Comparison of ENCODE assay signal across 11 cellular contexts in the genomic region with DNA sequence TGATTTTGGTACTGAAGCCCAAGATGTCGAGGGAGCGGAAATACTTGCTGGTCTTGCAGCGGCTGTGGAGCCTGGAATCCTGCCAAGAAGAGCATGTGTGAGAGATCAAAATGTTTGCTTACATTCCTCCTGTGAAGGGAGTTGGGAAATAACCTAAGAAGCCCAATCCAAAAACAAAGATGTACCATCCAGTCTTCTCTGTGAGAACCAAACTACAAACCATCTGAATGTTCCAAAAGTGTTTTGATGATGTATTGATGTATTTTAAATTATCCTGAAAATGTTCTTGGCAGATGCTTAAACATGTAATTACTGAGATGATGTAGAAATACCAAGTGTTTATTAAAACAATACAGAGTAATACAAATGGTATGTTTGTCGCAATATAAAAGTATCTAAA. TPM values are rescaled to one million over a fixed set of nuclear protein-coding genes. Genes with fewer than 3 reads are reported as not detected.
A peak's percentile ranks its signal among the peaks of the same experiment; 100 is the strongest.
DNase-seq lines count a peak whose midpoint lies in the region; ATAC-seq, FAIRE-seq and TF ChIP-seq lines count a peak whose summit lies in the region.
"Had no signal": no experiment of that assay in that cellular context is flagged by ENCODE, and none has a peak within 500 bp of the region (broad histone marks: within the 10 kb centered on the region; RNA-seq: fewer than 3 reads in every experiment).

No MANE protein-coding gene starts in this region.

- H3K4me2 ChIP-seq in K562 (ENCODE audit: insufficient read depth, low read length) (no peak overlapping the region), keratinocyte (ENCODE audit: control insufficient read depth, extremely low read depth, insufficient read depth, low read depth, low read length) (no peak overlapping the region)

- no peaks in the 10 kb centered on the region for H3K27me3 Mint-ChIP-seq in stimulated activated naive CD8-positive, alpha-beta T cell treated with anti-CD3 and anti-CD28 coated beads, Interleukin-15, amount 100 ng/mL, for 72 hours
- H3K27me3 Mint-ChIP-seq: activated CD4-positive, alpha-beta T cell treated with anti-CD3 and anti-CD28 coated beads, Interleukin-2, amount 10 ng/mL, durations not matched to agents 24 days and 14 days had no signal

- no peak overlapping the region for H2AFZ ChIP-seq in K562 (ENCODE audit: low read depth, low read length)
- no peak overlapping the region for H2AFZ ChIP-seq in keratinocyte (ENCODE audit: control insufficient read depth, low read length)

- ATAC-seq in K562 (no peak), HG02840 (IDR thresholded peaks at IDR 0.05; ENCODE audit: low FRiP score, unreplicated experiment) (no peak), GM21526 (IDR thresholded peaks at IDR 0.05; ENCODE audit: low FRiP score, unreplicated experiment) (no peak)
- no peak for ATAC-seq in stimulated activated naive CD8-positive, alpha-beta T cell treated with anti-CD3 and anti-CD28 coated beads, Interleukin-15, amount 100 ng/mL, for 72 hours

- H3K9me3 ChIP-seq in K562 (replicated peaks; ENCODE audit: control insufficient read depth, insufficient read depth, low read depth, low read length) (no peaks in the 10 kb centered on the region), keratinocyte (ENCODE audit: control insufficient read depth, low read depth, low read length) (no peaks in the 10 kb centered on the region), testis (no peaks in the 10 kb centered on the region)

- POLR2A ChIA-PET in K562 (lab: Yijun Ruan, JAX), result no interaction called here

- WGBS in K562 (ENCODE audit: insufficient coverage, low coverage, missing lambda C conversion rate), result 2% methylated on average over 4 of the region's 4 CpGs
- WGBS in testis, 2 donors, result 21 to 27% methylated on average over 4 of the region's 4 CpGs

- CTCF ChIA-PET in K562 (lab: Yijun Ruan, JAX; ENCODE audit: low intra/inter-chr PET ratio), result no interaction called here

- no peaks in the 10 kb centered on the region for H3K9me1 ChIP-seq in K562 (ENCODE audit: control insufficient read depth, insufficient read depth, low read length)
- no peaks in the 10 kb centered on the region for H3K9me1 ChIP-seq in keratinocyte (ENCODE audit: control insufficient read depth, extremely low read depth, insufficient read depth, low read length)

- TF ChIP-seq EP300 in K562 (IDR thresholded peaks at IDR 0.05; ENCODE audit: low read length), result no peak

- TF ChIP-seq RAD21 in K562 (CRISPR knock-in tag; conservative IDR thresholded peaks at IDR 0.05 in 1 of 2, IDR thresholded peaks at IDR 0.05 in 1 of 2), result no peak

- no peak overlapping the region for H3K9ac ChIP-seq in K562 (ENCODE audit: insufficient read depth in 1 of 2, low read depth in 2 of 2, low read length in 2 of 2)
- no peak overlapping the region for H3K9ac ChIP-seq in keratinocyte (ENCODE audit: control insufficient read depth, extremely low read depth, insufficient read depth, low read length)

- DNase-seq in M059J (ENCODE audit: low read depth), result peak; percentile 54
- peak in 3 of 4 experiments; percentile 8 to 14 (median 9) for DNase-seq in K562 (ENCODE audit: extremely low read depth in 1 of 4, low spot score in 3 of 4)
- DNase-seq in keratinocyte (ENCODE audit: low read depth, low spot score), result no peak
- DNase-seq in testis, result peak; percentile 86
- no peak for DNase-seq in stimulated activated CD4-positive, alpha-beta T cell treated with anti-CD3 and anti-CD28 coated beads, Interleukin-4, amount 100 ng/mL, for 4 hours
- no peak for DNase-seq in stimulated activated naive CD8-positive, alpha-beta T cell treated with anti-CD3 and anti-CD28 coated beads, Interleukin-15, amount 100 ng/mL, for 72 hours
- DNase-seq: activated CD4-positive, alpha-beta T cell treated with anti-CD3 and anti-CD28 coated beads, Interleukin-2, amount 10 ng/mL, durations not matched to agents 24 days and 14 days; KG1 had no signal

- H3K36me3 ChIP-seq in K562 (ENCODE audit: control insufficient read depth, insufficient read depth, low read length) (no peaks in the 10 kb centered on the region), keratinocyte (ENCODE audit: control insufficient read depth in 2 of 2, extremely low read depth in 1 of 2, insufficient read depth in 2 of 2, low read length in 2 of 2) (no peaks in the 10 kb centered on the region), testis (ENCODE audit: low read depth, missing control alignments) (no peaks in the 10 kb centered on the region)

- H4K20me1 ChIP-seq in K562 (replicated peaks; ENCODE audit: control insufficient read depth, insufficient read depth, low read length), result no peaks in the 10 kb centered on the region
- no peaks in the 10 kb centered on the region for H4K20me1 ChIP-seq in keratinocyte (ENCODE audit: control insufficient read depth, extremely low read depth, insufficient read depth, low read length)

- no peak overlapping the region for H3K4me3 Mint-ChIP-seq in stimulated activated naive CD8-positive, alpha-beta T cell treated with anti-CD3 and anti-CD28 coated beads, Interleukin-15, amount 100 ng/mL, for 72 hours
- H3K4me3 Mint-ChIP-seq: activated CD4-positive, alpha-beta T cell treated with anti-CD3 and anti-CD28 coated beads, Interleukin-2, amount 10 ng/mL, durations not matched to agents 24 days and 14 days had no signal

- H3K27ac ChIP-seq in K562 (ENCODE audit: extremely low read depth, low read depth, low read length) (no peak overlapping the region), keratinocyte (ENCODE audit: control insufficient read depth, insufficient read depth, low read length) (no peak overlapping the region), testis (no peak overlapping the region)

- intact Hi-C loops in K562 (cut with micrococcal nuclease) (no loop called here), testis (cut with DNase I; ENCODE audit: low total_unique reads) (no loop called here)

- H3K27me3 ChIP-seq in K562 (ENCODE audit: control insufficient read depth in 2 of 2, insufficient read depth in 2 of 2, low read length in 2 of 2), result no peaks in the 10 kb centered on the region
- H3K27me3 ChIP-seq in keratinocyte (ENCODE audit: control insufficient read depth, extremely low read depth, insufficient read depth, low read length), result no peaks in the 10 kb centered on the region
- no peaks in the 10 kb centered on the region for H3K27me3 ChIP-seq in testis

- H3K79me2 ChIP-seq in K562 (ENCODE audit: control insufficient read depth, insufficient read depth, low read length), result no peaks in the 10 kb centered on the region
- no peaks in the 10 kb centered on the region for H3K79me2 ChIP-seq in keratinocyte (ENCODE audit: control insufficient read depth, insufficient read depth, low read length)

- H3K4me1 ChIP-seq in K562 (replicated peaks in 1 of 2; ENCODE audit: control insufficient read depth in 2 of 2, insufficient read depth in 2 of 2, low read length in 2 of 2), result no peaks in the 10 kb centered on the region
- no peaks in the 10 kb centered on the region for H3K4me1 ChIP-seq in keratinocyte (ENCODE audit: control insufficient read depth, extremely low read depth, insufficient read depth, low read length)
- peaks cover 11% of the 10 kb centered on the region for H3K4me1 ChIP-seq in testis

- H3K4me3 ChIP-seq in K562, result no peak overlapping the region
- no peak overlapping the region for H3K4me3 ChIP-seq in keratinocyte (ENCODE audit: control insufficient read depth in 2 of 3, extremely low read depth in 1 of 3, insufficient read depth in 2 of 3, low read depth in 1 of 3, low read length in 3 of 3)
- H3K4me3 ChIP-seq in testis, result no peak overlapping the region

- dilution Hi-C loops in keratinocyte (cut with MboI; ENCODE audit: extremely low pct_ligation_motif_present, low sequenced_read_pairs), result no loop called here

- TF ChIP-seq POLR2A in K562 (conservative IDR thresholded peaks at IDR 0.05) (no peak), testis (IDR thresholded peaks at IDR 0.05) (no peak)

- peaks cover 36 to 38% of the 10 kb centered on the region in 2 donors for H3K9me3 Mint-ChIP-seq in stimulated activated naive CD8-positive, alpha-beta T cell treated with anti-CD3 and anti-CD28 coated beads, Interleukin-15, amount 100 ng/mL, for 72 hours

- in situ Hi-C loops in K562 (cut with MboI), result no loop called here

- BruUV-seq in K562 (replicated peaks; lab: Mats Ljungman, UMichigan), result no TSS peak

- no peak overlapping the region for H3K27ac Mint-ChIP-seq in stimulated activated naive CD8-positive, alpha-beta T cell treated with anti-CD3 and anti-CD28 coated beads, Interleukin-15, amount 100 ng/mL, for 72 hours
- H3K27ac Mint-ChIP-seq: activated CD4-positive, alpha-beta T cell treated with anti-CD3 and anti-CD28 coated beads, Interleukin-2, amount 10 ng/mL, durations not matched to agents 24 days and 14 days had no signal

- TF ChIP-seq CTCF in K562 (IDR thresholded peaks at IDR 0.05 in 2 of 3, conservative IDR thresholded peaks at IDR 0.05 in 1 of 3; ENCODE audit: insufficient read depth in 2 of 3, low read depth in 1 of 3, low read length in 3 of 3), result no peak
- no peak for TF ChIP-seq CTCF in keratinocyte (optimal IDR thresholded peaks at IDR 0.05 in 1 of 3, IDR thresholded peaks at IDR 0.05 in 1 of 3, conservative IDR thresholded peaks at IDR 0.05 in 1 of 3; ENCODE audit: extremely low read depth in 1 of 3, insufficient read depth in 2 of 3, low read length in 3 of 3)
- TF ChIP-seq CTCF in testis (IDR thresholded peaks at IDR 0.05), result no peak

- H3K4me1 Mint-ChIP-seq in stimulated activated naive CD8-positive, alpha-beta T cell treated with anti-CD3 and anti-CD28 coated beads, Interleukin-15, amount 100 ng/mL, for 72 hours, result no peaks in the 10 kb centered on the region
- H3K4me1 Mint-ChIP-seq: activated CD4-positive, alpha-beta T cell treated with anti-CD3 and anti-CD28 coated beads, Interleukin-2, amount 10 ng/mL, durations not matched to agents 24 days and 14 days had no signal

- FAIRE-seq in K562 (lab: Jason Lieb, UNC), result no peak
- peak; percentile 20 for FAIRE-seq in keratinocyte (lab: Jason Lieb, UNC)

RNA-seq across cellular contexts. Expression of a gene that starts 10.1 kb away (rescaled TPM):
- not detected in 2 replicates for total RNA-seq in M059J (2014; rRNA removed; shearing (Covaris generic))
- total RNA-seq in K562 (2011; cell fraction: chromatin; rRNA removed; ENCODE audit: low replicate concordance), result not detected in 2 replicates
- not detected in 2 replicates for total RNA-seq in K562 (2011; cell fraction: nucleolus; rRNA removed)
- not detected in 2 replicates for total RNA-seq in K562 (2011; cell fraction: nucleoplasm; rRNA removed)
- total RNA-seq in K562 (2014; rRNA removed) (not detected in 2 replicates), K562 (2014; rRNA removed; fragmentation: Illumina TruSeq; extraction: Trizol) (not detected in 2 replicates), K562 (2015; rRNA removed; fragmentation: Illumina TruSeq; extraction: Trizol) (not detected in 2 replicates), K562 (2021) (not detected in 2 replicates), testis (under 1 TPM in 1 of 2 donors, not detected in 1; 0.31 TPM)
- polyA plus RNA-seq in K562 (2011; rRNA removed) (not detected in 2 replicates), K562 (2014; fragmentation: Illumina TruSeq; extraction: Trizol) (not detected in 2 replicates), K562 (2014; fragmentation: Nextera tagmentation; extraction: Ambion mirVana) (not detected), K562 (2014; rRNA removed) (not detected in 2 replicates), keratinocyte (not detected in 3 replicates), testis (ENCODE audit: insufficient read depth, low read depth, low replicate concordance) (0.84 TPM)
- polyA plus RNA-seq in K562 (2011; cell fraction: cytosol; rRNA removed), result not detected in 2 replicates
- polyA plus RNA-seq in K562 (2011; cell fraction: nucleus; rRNA removed), result not detected in 2 replicates
- not detected in 2 replicates for polyA plus RNA-seq in K562 (2012)
- not detected in 2 replicates for polyA minus RNA-seq in K562 (2011; rRNA and poly(A)+ RNA removed)
- polyA minus RNA-seq in K562 (2011; cell fraction: cytosol; rRNA and poly(A)+ RNA removed), result not detected in 2 replicates
- not detected in 2 replicates for polyA minus RNA-seq in K562 (2011; cell fraction: nucleus; rRNA and poly(A)+ RNA removed)
- not detected for polyA plus RNA-seq in keratinocyte (2011; ENCODE audit: low read depth)
- not detected in 2 replicates for polyA plus RNA-seq in keratinocyte (2011; cell fraction: cytosol; rRNA removed)
- not detected in 2 replicates for polyA plus RNA-seq in keratinocyte (2011; cell fraction: nucleus; rRNA removed)
- polyA plus RNA-seq in keratinocyte (2012; ENCODE audit: low replicate concordance), result not detected in 2 replicates
- polyA minus RNA-seq in keratinocyte, result not detected in 3 replicates
- polyA minus RNA-seq in keratinocyte (2011; cell fraction: cytosol; rRNA and poly(A)+ RNA removed), result not detected
- not detected in 2 replicates for polyA minus RNA-seq in keratinocyte (2011; cell fraction: nucleus; rRNA and poly(A)+ RNA removed)
- total RNA-seq: activated CD4-positive, alpha-beta T cell treated with anti-CD3 and anti-CD28 coated beads, Interleukin-2, amount 10 ng/mL, durations not matched to agents 24 days and 14 days; glomerular endothelial cell had no signal

RNA-seq across cellular contexts. Expression of a gene that starts 20.3 kb away (rescaled TPM):
- not detected in 2 replicates for total RNA-seq in M059J (2014; rRNA removed; shearing (Covaris generic))
- not detected in 2 replicates for total RNA-seq in K562 (2011; cell fraction: chromatin; rRNA removed; ENCODE audit: low replicate concordance)
- not detected in 2 replicates for total RNA-seq in K562 (2011; cell fraction: nucleolus; rRNA removed)
- total RNA-seq in K562 (2011; cell fraction: nucleoplasm; rRNA removed), result not detected in 2 replicates
- not detected in 2 replicates for total RNA-seq in K562 (2014; rRNA removed)
- not detected in 2 replicates for total RNA-seq in K562 (2014; rRNA removed; fragmentation: Illumina TruSeq; extraction: Trizol)
- total RNA-seq in K562 (2015; rRNA removed; fragmentation: Illumina TruSeq; extraction: Trizol), result not detected in 2 replicates
- 0.71 and 1.0 TPM in 2 replicates for total RNA-seq in K562 (2021)
- not detected in 2 replicates for polyA plus RNA-seq in K562 (2011; rRNA removed)
- polyA plus RNA-seq in K562 (2011; cell fraction: cytosol; rRNA removed), result not detected in 2 replicates
- not detected in 2 replicates for polyA plus RNA-seq in K562 (2011; cell fraction: nucleus; rRNA removed)
- polyA plus RNA-seq in K562 (2012), result not detected in 2 replicates
- polyA plus RNA-seq in K562 (2014; fragmentation: Illumina TruSeq; extraction: Trizol), result not detected in 2 replicates
- polyA plus RNA-seq in K562 (2014; fragmentation: Nextera tagmentation; extraction: Ambion mirVana), result not detected
- polyA plus RNA-seq in K562 (2014; rRNA removed), result not detected in 2 replicates
- polyA minus RNA-seq in K562 (2011; rRNA and poly(A)+ RNA removed), result not detected in 2 replicates
- not detected in 2 replicates for polyA minus RNA-seq in K562 (2011; cell fraction: cytosol; rRNA and poly(A)+ RNA removed)
- not detected in 2 replicates for polyA minus RNA-seq in K562 (2011; cell fraction: nucleus; rRNA and poly(A)+ RNA removed)
- not detected in 3 replicates for polyA plus RNA-seq in keratinocyte
- polyA plus RNA-seq in keratinocyte (2011; ENCODE audit: low read depth), result not detected
- not detected in 2 replicates for polyA plus RNA-seq in keratinocyte (2011; cell fraction: cytosol; rRNA removed)
- not detected in 2 replicates for polyA plus RNA-seq in keratinocyte (2011; cell fraction: nucleus; rRNA removed)
- polyA plus RNA-seq in keratinocyte (2012; ENCODE audit: low replicate concordance), result not detected in 2 replicates
- polyA minus RNA-seq in keratinocyte, result 0.26 TPM in 1 of 3 replicates, not detected in the others
- not detected for polyA minus RNA-seq in keratinocyte (2011; cell fraction: cytosol; rRNA and poly(A)+ RNA removed)
- polyA minus RNA-seq in keratinocyte (2011; cell fraction: nucleus; rRNA and poly(A)+ RNA removed), result not detected in 2 replicates
- total RNA-seq in testis, result 1 to 10 TPM; 6.4 to 9.4 TPM
- polyA plus RNA-seq in testis (ENCODE audit: insufficient read depth, low read depth, low replicate concordance), result 24.6 TPM
- total RNA-seq: activated CD4-positive, alpha-beta T cell treated with anti-CD3 and anti-CD28 coated beads, Interleukin-2, amount 10 ng/mL, durations not matched to agents 24 days and 14 days; glomerular endothelial cell had no signal

RNA-seq across cellular contexts. Expression of a gene that starts 51.6 kb away (rescaled TPM):
- 0.05 and 0.57 TPM in 2 replicates for total RNA-seq in M059J (2014; rRNA removed; shearing (Covaris generic))
- total RNA-seq in K562 (2011; cell fraction: chromatin; rRNA removed; ENCODE audit: low replicate concordance), result not detected in 2 replicates
- not detected in 2 replicates for total RNA-seq in K562 (2011; cell fraction: nucleolus; rRNA removed)
- not detected in 2 replicates for total RNA-seq in K562 (2011; cell fraction: nucleoplasm; rRNA removed)
- not detected in 2 replicates for total RNA-seq in K562 (2014; rRNA removed)
- total RNA-seq in K562 (2014; rRNA removed; fragmentation: Illumina TruSeq; extraction: Trizol), result not detected in 2 replicates
- total RNA-seq in K562 (2015; rRNA removed; fragmentation: Illumina TruSeq; extraction: Trizol), result not detected in 2 replicates
- 0.34 and 0.40 TPM in 2 replicates for total RNA-seq in K562 (2021)
- not detected in 2 replicates for polyA plus RNA-seq in K562 (2011; rRNA removed)
- not detected in 2 replicates for polyA plus RNA-seq in K562 (2011; cell fraction: cytosol; rRNA removed)
- not detected in 2 replicates for polyA plus RNA-seq in K562 (2011; cell fraction: nucleus; rRNA removed)
- polyA plus RNA-seq in K562 (2012), result not detected in 2 replicates
- polyA plus RNA-seq in K562 (2014; fragmentation: Illumina TruSeq; extraction: Trizol), result not detected in 2 replicates
- polyA plus RNA-seq in K562 (2014; fragmentation: Nextera tagmentation; extraction: Ambion mirVana), result not detected
- polyA plus RNA-seq in K562 (2014; rRNA removed), result not detected in 2 replicates
- polyA minus RNA-seq in K562 (2011; rRNA and poly(A)+ RNA removed), result not detected in 2 replicates
- not detected in 2 replicates for polyA minus RNA-seq in K562 (2011; cell fraction: cytosol; rRNA and poly(A)+ RNA removed)
- not detected in 2 replicates for polyA minus RNA-seq in K562 (2011; cell fraction: nucleus; rRNA and poly(A)+ RNA removed)
- 0.03 TPM in 1 of 3 replicates, not detected in the others for polyA plus RNA-seq in keratinocyte
- not detected for polyA plus RNA-seq in keratinocyte (2011; ENCODE audit: low read depth)
- polyA plus RNA-seq in keratinocyte (2011; cell fraction: cytosol; rRNA removed), result not detected in 2 replicates
- polyA plus RNA-seq in keratinocyte (2011; cell fraction: nucleus; rRNA removed), result not detected in 2 replicates
- polyA plus RNA-seq in keratinocyte (2012; ENCODE audit: low replicate concordance), result not detected in 2 replicates
- polyA minus RNA-seq in keratinocyte, result 0.93 TPM in 1 of 3 replicates, not detected in the others
- polyA minus RNA-seq in keratinocyte (2011; cell fraction: cytosol; rRNA and poly(A)+ RNA removed), result not detected
- polyA minus RNA-seq in keratinocyte (2011; cell fraction: nucleus; rRNA and poly(A)+ RNA removed), result not detected in 2 replicates
- 1 to 10 TPM in 1 of 2 donors, under 1 TPM in 1; 0.43 to 2.4 TPM for total RNA-seq in testis
- polyA plus RNA-seq in testis (ENCODE audit: insufficient read depth, low read depth, low replicate concordance), result 2.6 TPM
- total RNA-seq: activated CD4-positive, alpha-beta T cell treated with anti-CD3 and anti-CD28 coated beads, Interleukin-2, amount 10 ng/mL, durations not matched to agents 24 days and 14 days; glomerular endothelial cell had no signal

Comparison
In these comparisons a context has a peak if more than half of its experiments do, and no peak if none do; other contexts are left out.
1. DNase-seq: peak in M059J (single experiment), K562 (3 of 4) and testis (single experiment); none in keratinocyte (single experiment), stimulated activated CD4-positive, alpha-beta T cell treated with anti-CD3 and anti-CD28 coated beads, Interleukin-4, amount 100 ng/mL, for 4 hours (0 of 2) and stimulated activated naive CD8-positive, alpha-beta T cell treated with anti-CD3 and anti-CD28 coated beads, Interleukin-15, amount 100 ng/mL, for 72 hours (0 of 2).